29 cellular contexts compared by ENCODE assay signal in genomic region chr13:52780092-52780491, GRCh38. TPM values are rescaled to one million over a fixed set of nuclear protein-coding genes. Genes with fewer than 3 reads are reported as not detected.
DNase-seq lines count a peak whose midpoint lies in the region; ATAC-seq lines count a peak whose summit lies in the region.
"Had no signal": no experiment of that assay in that cellular context is flagged by ENCODE, and none has a peak within 500 bp of the region (broad histone marks: within the 10 kb centered on the region; RNA-seq: fewer than 3 reads in every experiment).

No MANE protein-coding gene starts in this region.

- H3K4me3 ChIP-seq in SJCRH30: no peak overlapping the region
- H3K4me3 ChIP-seq: GM23248, MG63 had no signal

- no peaks in the 10 kb centered on the region for H3K27me3 ChIP-seq in SJCRH30

- H3K9me3 Mint-ChIP-seq in immature natural killer cell: no peaks in the 10 kb centered on the region

- H3K27ac Mint-ChIP-seq in immature natural killer cell: no peak overlapping the region

- H3K27me3 Mint-ChIP-seq in immature natural killer cell (ENCODE audit: low read depth in 3 of 3): peaks cover 0 to 3% (median 0%) of the 10 kb centered on the region in 3 donors

- H3K9me3 ChIP-seq in SJCRH30 (replicated peaks): no peaks in the 10 kb centered on the region
- H3K9me3 ChIP-seq: MG63 had no signal

- H3K4me3 Mint-ChIP-seq in immature natural killer cell: no peak overlapping the region
- H3K4me3 Mint-ChIP-seq: CD8-positive, alpha-beta memory T cell had no signal

- no peaks in the 10 kb centered on the region for H3K36me3 Mint-ChIP-seq in immature natural killer cell
- H3K36me3 Mint-ChIP-seq: CD8-positive, alpha-beta memory T cell had no signal

- H3K36me3 ChIP-seq in SJCRH30: no peaks in the 10 kb centered on the region
- H3K36me3 ChIP-seq: MG63 had no signal

- ATAC-seq in GM18867 (IDR thresholded peaks at IDR 0.05; ENCODE audit: unreplicated experiment) (peak; percentile 62), GM18511 (IDR thresholded peaks at IDR 0.05; ENCODE audit: unreplicated experiment) (no peak)
- ATAC-seq: Panc1 had no signal

- peaks cover 33% of the 10 kb centered on the region for H3K4me1 ChIP-seq in SJCRH30

- no peaks in the 10 kb centered on the region for H3K4me1 Mint-ChIP-seq in immature natural killer cell
- H3K4me1 Mint-ChIP-seq: CD8-positive, alpha-beta memory T cell had no signal

- DNase-seq in DMS53 (lab: John Stamatoyannopoulos, UW) (peak; percentile 22), DMS53 treated with DMSO at 0.1 percent for 48 hours (lab: John Stamatoyannopoulos, UW; ENCODE audit: unreplicated experiment) (no peak), NAMALWA (ENCODE audit: low spot score) (peak; percentile 5), SJCRH30 (peak; percentile 35 to 67), HUDEP-2 (lab: John Stamatoyannopoulos, UW; ENCODE audit: unreplicated experiment in 76 of 76) (no peak), immature natural killer cell (no peak)
- DNase-seq: Calu3; CD8-positive, alpha-beta memory T cell; DMS153; EL; GF-D8; GM23248; HCEC 1CT; MG63; NCI-H1092; NCI-H1436; NCI-H2081 treated with DMSO at 0.1 percent for 48 hours; NCI-H446; NCI-H69; NK-92 treated with Interleukin-12 subunit alpha and Interleukin-12 subunit beta, amount 100 ng/mL, for 24 hours; T-helper 9 cell had no signal

- no peak overlapping the region for H3K27ac ChIP-seq in SJCRH30
- H3K27ac ChIP-seq: 22Rv1, C4-2B, GM23248 had no signal

RNA-seq across cellular contexts. Expression of gene CNMD, which starts 40.5 kb away (rescaled TPM):
- 0.13 TPM in 1 of 2 replicates, not detected in the other for total RNA-seq in SJCRH30 (2014; rRNA removed; shearing (Covaris generic))
- polyA plus RNA-seq in immature natural killer cell: not detected
- total RNA-seq: Calu3; CD8-positive, alpha-beta memory T cell; GM23248; LHCN-M2; SK-MEL-5; T-helper 1 cell treated with Interleukin-12 subunit alpha and Interleukin-12 subunit beta and Interleukin-4 antibody, amounts not matched to agents 30 ng/mL and 1 ng/mL, for 36 hours had no signal
- polyA plus RNA-seq: CD8-positive, alpha-beta memory T cell; GM23248 had no signal

Comparison
In these comparisons a context has a peak if more than half of its experiments do, and no peak if none do; other contexts are left out.
1. DNase-seq: peak in DMS53 (single experiment), NAMALWA (single experiment) and SJCRH30 (2 of 2); none in DMS53 treated with DMSO at 0.1 percent for 48 hours (single experiment), HUDEP-2 (0 of 76) and immature natural killer cell (0 of 3).